4 cellular contexts compared by ENCODE assay signal in the genomic region with DNA sequence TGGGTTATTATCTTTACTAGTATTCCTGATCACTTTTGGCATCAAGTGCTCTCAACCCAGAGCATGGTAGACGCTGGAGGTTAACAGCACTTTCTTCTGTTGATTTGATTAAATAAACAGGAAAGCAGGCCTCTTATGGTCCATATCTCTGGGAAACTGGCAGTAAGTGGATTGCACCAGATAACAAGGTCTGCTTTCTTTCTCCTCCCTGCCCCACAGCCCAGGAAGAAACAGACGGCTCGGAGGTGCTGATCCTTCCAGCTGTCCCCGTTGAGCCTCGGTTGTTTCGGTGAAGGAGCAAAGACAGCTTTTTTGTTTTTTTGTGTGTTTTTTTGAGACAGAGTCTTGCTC.
"Had no signal": no experiment of that assay in that cellular context is flagged by ENCODE, and none has a peak within 500 bp of the region (broad histone marks: within the 10 kb centered on the region; RNA-seq: fewer than 3 reads in every experiment).

No MANE protein-coding gene starts in this region.

- H3K36me3 ChIP-seq: pancreas, stomach, uterus had no signal

- ATAC-seq: T-helper 17 cell had no signal

- H3K4me3 ChIP-seq: pancreas, uterus had no signal

- H3K27ac ChIP-seq: pancreas, uterus had no signal

- H3K9me3 ChIP-seq: pancreas, stomach, uterus had no signal

- DNase-seq: T-helper 17 cell had no signal

- H3K27me3 ChIP-seq: pancreas, stomach, uterus had no signal

- H3K4me1 ChIP-seq: pancreas had no signal
